8 cellular contexts compared by ENCODE assay signal in genomic region chr20:63706852-63707557, GRCh38. TPM values are rescaled to one million over a fixed set of nuclear protein-coding genes. Genes with fewer than 3 reads are reported as not detected.
DNase-seq lines count a peak whose midpoint lies in the region; ATAC-seq, FAIRE-seq and TF ChIP-seq lines count a peak whose summit lies in the region.

No MANE protein-coding gene starts in this region.

- CTCF ChIA-PET in CD8-positive, alpha-beta memory T cell (lab: Charles Lee), result interaction anchor here (0.6 to 4.3 kb wide), 25 partner anchors 8 to 273 kb away, joined by 3 to 39 read pairs (median 6); partner anchors contain the start of genes LIME1, PTK6, SAMD10 and SLC2A4RG
- CTCF ChIA-PET in mammary epithelial cell (lab: Charles Lee; ENCODE audit: low non-redundant PET), result no interaction called here

- in situ Hi-C loops in mammary epithelial cell (cut with MboI; ENCODE audit: low sequenced_read_pairs in 2 of 2), result loop anchor here in 1 of 2 donors (10.0 kb wide), 1 partner anchor 158 kb away; the partner anchor contains the start of genes ABHD16B and TPD52L2

- H3K27ac ChIP-seq in CD8-positive, alpha-beta memory T cell (ENCODE audit: low read depth, low read length), result peak overlapping the region; percentile 70
- peak overlapping the region; percentile 49; the same call in 1 of the 2 replicates for H3K27ac ChIP-seq in HUES64 (ENCODE audit: low read depth, low read length)
- H3K27ac ChIP-seq in mammary epithelial cell (ENCODE audit: insufficient read depth, low read depth, low read length), result peak overlapping the region; percentile 34
- H3K27ac ChIP-seq in kidney (ENCODE audit: low read depth in 2 of 2, low read length in 2 of 2), result peak overlapping the region; percentile 71 to 83

- WGBS in HUES64, result 8% methylated on average over 56 of the region's 56 CpGs
- WGBS in mammary epithelial cell (ENCODE audit: low coverage, missing lambda C conversion rate), result under 1% methylated on average over 20 of the region's 56 CpGs

- H3K9me3 Mint-ChIP-seq in CD8-positive, alpha-beta memory T cell, result no peaks in the 10 kb centered on the region
- H3K9me3 Mint-ChIP-seq in T-helper 2 cell treated with Interferon-gamma antibody and Interleukin-4, amounts not matched to agents 5 μg/mL and 100 μg/mL, for 36 hours, result no peaks in the 10 kb centered on the region

- no peaks in the 10 kb centered on the region for H3K27me3 ChIP-seq in CD8-positive, alpha-beta memory T cell (ENCODE audit: insufficient read depth, low read length, poor library complexity, severe bottlenecking)
- H3K27me3 ChIP-seq in HUES64 (ENCODE audit: insufficient read depth, low read length) (no peaks in the 10 kb centered on the region), mammary epithelial cell (ENCODE audit: insufficient read depth, low read length) (no peaks in the 10 kb centered on the region)

- peak overlapping the region; percentile 87 to 95 (median 89) for H3K4me3 Mint-ChIP-seq in CD8-positive, alpha-beta memory T cell
- peak overlapping the region; percentile 94 for H3K4me3 Mint-ChIP-seq in T-helper 2 cell treated with Interferon-gamma antibody and Interleukin-4, amounts not matched to agents 5 μg/mL and 100 μg/mL, for 36 hours

- no peaks in the 10 kb centered on the region for H3K27me3 Mint-ChIP-seq in CD8-positive, alpha-beta memory T cell
- no peaks in the 10 kb centered on the region for H3K27me3 Mint-ChIP-seq in T-helper 2 cell treated with Interferon-gamma antibody and Interleukin-4, amounts not matched to agents 5 μg/mL and 100 μg/mL, for 36 hours (ENCODE audit: low read depth)

- dilution Hi-C loops in mammary epithelial cell (cut with HindIII; ENCODE audit: low sequenced_read_pairs), result no loop called here

- H3K36me3 ChIP-seq in CD8-positive, alpha-beta memory T cell (ENCODE audit: insufficient read depth, low read length), result peaks cover 23% of the 10 kb centered on the region
- H3K36me3 ChIP-seq in HUES64 (ENCODE audit: insufficient read depth, low read length), result peaks cover 48% of the 10 kb centered on the region
- H3K36me3 ChIP-seq in mammary epithelial cell (ENCODE audit: insufficient read depth, low read length), result peaks cover 16% of the 10 kb centered on the region
- peaks cover 13 to 43% of the 10 kb centered on the region in 2 donors for H3K36me3 ChIP-seq in kidney (ENCODE audit: control insufficient read depth in 1 of 2, insufficient read depth in 2 of 2, low read length in 2 of 2)

- ATAC-seq in GM21360 (IDR thresholded peaks at IDR 0.05; ENCODE audit: unreplicated experiment), result peak; percentile 29

- TF ChIP-seq CTCF in mammary epithelial cell (conservative IDR thresholded peaks at IDR 0.05 in 1 of 2, IDR thresholded peaks at IDR 0.05 in 1 of 2; ENCODE audit: extremely low read depth in 1 of 2, insufficient read depth in 1 of 2, low read depth in 1 of 2, low read length in 2 of 2) (peak; percentile 39 to 67), kidney (IDR thresholded peaks at IDR 0.05; ENCODE audit: borderline replicate concordance, extremely low read depth, insufficient read depth) (peak; percentile 35)

- no peaks in the 10 kb centered on the region for H3K9me3 ChIP-seq in CD8-positive, alpha-beta memory T cell (ENCODE audit: low read length)
- H3K9me3 ChIP-seq in HUES64 (ENCODE audit: insufficient read depth, low read depth, low read length) (no peaks in the 10 kb centered on the region), mammary epithelial cell (replicated peaks; ENCODE audit: insufficient read depth, low read length) (no peaks in the 10 kb centered on the region), kidney (ENCODE audit: control insufficient read depth in 1 of 2, low read length in 2 of 2) (no peaks in the 10 kb centered on the region)

- peaks cover 83% of the 10 kb centered on the region for H3K79me2 ChIP-seq in mammary epithelial cell (ENCODE audit: insufficient read depth, low read length)

- no peaks in the 10 kb centered on the region for H4K20me1 ChIP-seq in mammary epithelial cell (ENCODE audit: insufficient read depth, low read length)

- H3K4me1 Mint-ChIP-seq in CD8-positive, alpha-beta memory T cell, result peaks cover 33 to 56% (median 38%) of the 10 kb centered on the region in 3 donors
- peaks cover 33% of the 10 kb centered on the region for H3K4me1 Mint-ChIP-seq in T-helper 2 cell treated with Interferon-gamma antibody and Interleukin-4, amounts not matched to agents 5 μg/mL and 100 μg/mL, for 36 hours (ENCODE audit: low read depth)

- POLR2A ChIA-PET in CD8-positive, alpha-beta memory T cell (lab: Charles Lee), result interaction anchor here (0.6 to 4.2 kb wide), 11 partner anchors 9 to 283 kb away, joined by 3 to 84 read pairs (median 5); partner anchors contain the start of genes LIME1, PPDPF, SLC2A4RG and TPD52L2

- H3K27ac Mint-ChIP-seq in CD8-positive, alpha-beta memory T cell, result peak overlapping the region; percentile 78 to 96 (median 91)
- H3K27ac Mint-ChIP-seq in T-helper 2 cell treated with Interferon-gamma antibody and Interleukin-4, amounts not matched to agents 5 μg/mL and 100 μg/mL, for 36 hours, result peak overlapping the region; percentile 88

- H3K4me3 ChIP-seq in CD8-positive, alpha-beta memory T cell (ENCODE audit: low read length), result peak overlapping the region; percentile 91
- H3K4me3 ChIP-seq in HUES64 (ENCODE audit: low read length) (peak overlapping the region; percentile 89), mammary epithelial cell (replicated peaks in 1 of 3; ENCODE audit: insufficient read depth in 1 of 3, low read depth in 2 of 3, low read length in 3 of 3) (peak overlapping the region; percentile 79 to 88 (median 84)), kidney (ENCODE audit: low read length in 2 of 2) (peak overlapping the region; percentile 67 to 76)

- FAIRE-seq in kidney (lab: Jason Lieb, UNC), result no peak

- intact Hi-C loops in mammary epithelial cell (cut with micrococcal nuclease), result loop anchor here (1.0 to 2.0 kb wide), 3 partner anchors 34 to 267 kb away; no protein-coding TSS in a partner anchor
- intact Hi-C loops in kidney (cut with DNase I), result no loop called here

- peaks cover 9 to 71% (median 10%) of the 10 kb centered on the region in 3 donors for H3K36me3 Mint-ChIP-seq in CD8-positive, alpha-beta memory T cell
- H3K36me3 Mint-ChIP-seq in T-helper 2 cell treated with Interferon-gamma antibody and Interleukin-4, amounts not matched to agents 5 μg/mL and 100 μg/mL, for 36 hours (ENCODE audit: low read depth), result peaks cover 56% of the 10 kb centered on the region

- peaks cover 37% of the 10 kb centered on the region for H3K4me1 ChIP-seq in CD8-positive, alpha-beta memory T cell (ENCODE audit: insufficient read depth, low read length)
- H3K4me1 ChIP-seq in HUES64 (ENCODE audit: insufficient read depth, low read length) (no peaks in the 10 kb centered on the region), mammary epithelial cell (ENCODE audit: insufficient read depth, low read length) (peaks cover 23% of the 10 kb centered on the region), kidney (ENCODE audit: control insufficient read depth in 1 of 2, insufficient read depth in 1 of 2, low read depth in 1 of 2, low read length in 2 of 2) (peaks cover 6 to 17% of the 10 kb centered on the region in 2 donors)

- H2AFZ ChIP-seq in mammary epithelial cell (ENCODE audit: low read depth, low read length), result peak overlapping the region; percentile 81

- TSS peak; percentile 58 for BruUV-seq in mammary epithelial cell (replicated peaks; lab: Mats Ljungman, UMichigan)

- peak overlapping the region; percentile 82 for H3K9ac ChIP-seq in HUES64 (ENCODE audit: low read depth, low read length)
- peak overlapping the region; percentile 74 for H3K9ac ChIP-seq in mammary epithelial cell (ENCODE audit: insufficient read depth, low read length)
- H3K9ac ChIP-seq in kidney (ENCODE audit: low read length in 2 of 2), result peak overlapping the region in 1 of 2 donors; percentile 84

- H3K4me2 ChIP-seq in mammary epithelial cell (ENCODE audit: insufficient read depth, low read depth, low read length), result peak overlapping the region; percentile 95

- peak; percentile 40 to 74 (median 52) for DNase-seq in CD8-positive, alpha-beta memory T cell
- peak; percentile 52 for DNase-seq in T-helper 2 cell treated with Interferon-gamma antibody and Interleukin-4, amounts not matched to agents 5 μg/mL and 100 μg/mL, for 36 hours (ENCODE audit: low spot score)
- DNase-seq in mammary epithelial cell (peak; percentile 59), kidney (peak; percentile 87), mesenteric fat pad (ENCODE audit: low spot score) (no peak)
- DNase-seq in stimulated activated CD4-positive, alpha-beta T cell treated with anti-CD3 and anti-CD28 coated beads, Interleukin-4, amount 100 ng/mL, for 24 hours, result peak; percentile 70

RNA-seq across cellular contexts. Expression of gene ARFRP1, which starts 0.8 kb away (rescaled TPM):
- 10 to 100 TPM; 63.7 to 72.8 TPM for total RNA-seq in CD8-positive, alpha-beta memory T cell
- polyA plus RNA-seq in CD8-positive, alpha-beta memory T cell, result 73.9 TPM
- 14.0 TPM for polyA plus RNA-seq in HUES64 (2013, experiment 1 of 2)
- polyA plus RNA-seq in HUES64 (2013, experiment 2 of 2), result 12.9 TPM
- total RNA-seq in mammary epithelial cell (10 to 100 TPM; 28.8 to 61.1 TPM), kidney (71.2 TPM), mesenteric fat pad (47.3 TPM)
- polyA plus RNA-seq in mammary epithelial cell (35.9 TPM), kidney (ENCODE audit: insufficient read depth, low read depth, low replicate concordance) (60.6 TPM)
- polyA minus RNA-seq in mammary epithelial cell, result 31.2 TPM

RNA-seq across cellular contexts. Expression of gene ZGPAT, which starts 0.8 kb away (rescaled TPM):
- total RNA-seq in CD8-positive, alpha-beta memory T cell, result 10 to 100 TPM; 29.7 to 29.9 TPM
- polyA plus RNA-seq in CD8-positive, alpha-beta memory T cell, result 77.5 TPM
- polyA plus RNA-seq in HUES64 (2013, experiment 1 of 2), result 16.8 TPM
- polyA plus RNA-seq in HUES64 (2013, experiment 2 of 2), result 16.4 TPM
- total RNA-seq in mammary epithelial cell (10 to 100 TPM; 11.8 to 20.9 TPM), kidney (30.5 TPM), mesenteric fat pad (26.7 TPM)
- polyA plus RNA-seq in mammary epithelial cell (13.2 TPM), kidney (ENCODE audit: insufficient read depth, low read depth, low replicate concordance) (39.6 TPM)
- 6.8 TPM for polyA minus RNA-seq in mammary epithelial cell

RNA-seq across cellular contexts. Expression of gene TNFRSF6B, which starts 10.6 kb away (rescaled TPM):
- not detected for total RNA-seq in CD8-positive, alpha-beta memory T cell
- 0.22 TPM for polyA plus RNA-seq in CD8-positive, alpha-beta memory T cell
- polyA plus RNA-seq in HUES64 (2013, experiment 1 of 2), result 1.1 TPM
- 1.2 TPM for polyA plus RNA-seq in HUES64 (2013, experiment 2 of 2)
- total RNA-seq in mammary epithelial cell (10 to 100 TPM in 1 of 2 donors, 1 to 10 TPM in 1; 8.3 to 76.5 TPM), kidney (64.5 TPM), mesenteric fat pad (4.7 TPM)
- polyA plus RNA-seq in mammary epithelial cell (461 TPM), kidney (ENCODE audit: insufficient read depth, low read depth, low replicate concordance) (2.4 TPM)
- 35.7 TPM for polyA minus RNA-seq in mammary epithelial cell

RNA-seq across cellular contexts. Expression of gene LIME1, which starts 29.5 kb away (rescaled TPM):
- 10 to 100 TPM; 18.4 to 19.6 TPM for total RNA-seq in CD8-positive, alpha-beta memory T cell
- polyA plus RNA-seq in CD8-positive, alpha-beta memory T cell, result 366 TPM
- 4.9 TPM for polyA plus RNA-seq in HUES64 (2013, experiment 1 of 2)
- polyA plus RNA-seq in HUES64 (2013, experiment 2 of 2), result 3.9 TPM
- total RNA-seq in mammary epithelial cell (1 to 10 TPM; 2.7 to 8.1 TPM), kidney (12.1 TPM), mesenteric fat pad (6.5 TPM)
- polyA plus RNA-seq in mammary epithelial cell (2.0 TPM), kidney (ENCODE audit: insufficient read depth, low read depth, low replicate concordance) (114 TPM)
- polyA minus RNA-seq in mammary epithelial cell, result not detected

RNA-seq across cellular contexts. Expression of gene SLC2A4RG, which starts 32.6 kb away (rescaled TPM):
- 10 to 100 TPM; 37.5 to 40.6 TPM for total RNA-seq in CD8-positive, alpha-beta memory T cell
- polyA plus RNA-seq in CD8-positive, alpha-beta memory T cell, result 7.8 TPM
- polyA plus RNA-seq in HUES64 (2013, experiment 1 of 2), result 26.3 TPM
- 34.2 TPM for polyA plus RNA-seq in HUES64 (2013, experiment 2 of 2)
- total RNA-seq in mammary epithelial cell (100 to 1,000 TPM in 1 of 2 donors, 10 to 100 TPM in 1; 35.8 to 101 TPM), kidney (154 TPM), mesenteric fat pad (62.0 TPM)
- polyA plus RNA-seq in mammary epithelial cell (35.8 TPM), kidney (ENCODE audit: insufficient read depth, low read depth, low replicate concordance) (171 TPM)
- 15.7 TPM for polyA minus RNA-seq in mammary epithelial cell
